18 cellular contexts compared by ENCODE assay signal in the genomic region with DNA sequence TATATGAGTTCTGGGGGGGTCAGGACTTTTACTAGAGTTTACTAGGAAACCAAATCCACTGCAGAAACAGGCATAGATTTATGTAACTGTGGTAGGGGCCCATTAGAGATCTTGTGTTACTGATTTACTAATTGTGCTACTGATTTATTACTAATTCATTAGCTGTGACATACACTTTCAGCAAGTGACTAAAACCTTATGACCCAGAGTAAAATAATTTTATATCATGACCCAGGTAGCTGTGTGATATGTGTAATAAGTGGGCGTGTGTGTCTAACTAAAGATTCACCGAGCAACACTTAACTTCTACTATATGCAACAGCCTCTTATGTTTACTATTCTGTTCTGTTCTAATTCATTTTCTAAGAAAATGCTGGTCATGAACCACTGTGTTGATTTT.
"Had no signal": no experiment of that assay in that cellular context is flagged by ENCODE, and none has a peak within 500 bp of the region (broad histone marks: within the 10 kb centered on the region; RNA-seq: fewer than 3 reads in every experiment).

No MANE protein-coding gene starts in this region.

- DNase-seq: activated B cell treated with CpG ODN at 0.5 μM for 24 hours; activated CD4-positive, alpha-beta T cell treated with anti-CD3 and anti-CD28 coated beads, Interleukin-2, amount 10 ng/mL, durations not matched to agents 7 days and 5 days; activated effector memory CD4-positive, alpha-beta T cell treated with Interleukin-2 at 50 U/mL for 16 hours; activated naive CD8-positive, alpha-beta T cell treated with anti-CD3 and anti-CD28 coated beads for 36 hours; dermis blood vessel endothelial cell; endodermal cell; heart right ventricle; SJCRH30; stimulated activated CD4-positive, alpha-beta T cell treated with anti-CD3 and anti-CD28 coated beads, Interleukin-4, amount 100 ng/mL, for 4 hours; stimulated activated CD8-positive, alpha-beta memory T cell treated with anti-CD3 and anti-CD28 coated beads, Interleukin-4, amount 100 ng/mL, for 48 hours; stimulated activated naive CD8-positive, alpha-beta T cell treated with anti-CD3 and anti-CD28 coated beads, Interleukin-15, Interleukin-2, amounts not matched to agents 100 U/mL and 50 U/mL, for 24 hours had no signal

- H3K4me3 Mint-ChIP-seq: activated B cell treated with CpG ODN at 0.5 μM for 24 hours; activated CD4-positive, alpha-beta T cell treated with anti-CD3 and anti-CD28 coated beads, Interleukin-2, amount 10 ng/mL, durations not matched to agents 7 days and 5 days; activated naive CD8-positive, alpha-beta T cell treated with anti-CD3 and anti-CD28 coated beads for 36 hours; brain; endodermal cell had no signal

- H3K9me3 Mint-ChIP-seq: activated CD4-positive, alpha-beta T cell treated with anti-CD3 and anti-CD28 coated beads, Interleukin-2, amount 10 ng/mL, durations not matched to agents 7 days and 5 days; brain; type B pancreatic cell had no signal

- H3K27me3 Mint-ChIP-seq: activated B cell treated with CpG ODN at 0.5 μM for 24 hours; activated CD4-positive, alpha-beta T cell treated with anti-CD3 and anti-CD28 coated beads, Interleukin-2, amount 10 ng/mL, durations not matched to agents 7 days and 5 days; activated naive CD8-positive, alpha-beta T cell treated with anti-CD3 and anti-CD28 coated beads for 36 hours; brain; progenitor cell of endocrine pancreas; type B pancreatic cell had no signal

- H3K4me1 ChIP-seq: gastroesophageal sphincter, right atrium auricular region, SJCRH30, suprapubic skin had no signal

- H3K9me3 ChIP-seq: gastroesophageal sphincter, heart right ventricle, right atrium auricular region, SJCRH30, suprapubic skin had no signal

- H3K27ac Mint-ChIP-seq: activated B cell treated with CpG ODN at 0.5 μM for 24 hours; activated naive CD8-positive, alpha-beta T cell treated with anti-CD3 and anti-CD28 coated beads for 36 hours; endodermal cell had no signal

- H3K27ac ChIP-seq: gastroesophageal sphincter, heart right ventricle, right atrium auricular region, SJCRH30, suprapubic skin had no signal

- H3K27me3 ChIP-seq: gastroesophageal sphincter, heart right ventricle, right atrium auricular region, SJCRH30, suprapubic skin had no signal

- ATAC-seq: gastroesophageal sphincter; heart right ventricle; left lobe of liver; stimulated activated naive CD8-positive, alpha-beta T cell treated with anti-CD3 and anti-CD28 coated beads, Interleukin-15, Interleukin-2, amounts not matched to agents 100 U/mL and 50 U/mL, for 24 hours had no signal

- H3K4me3 ChIP-seq: gastroesophageal sphincter, heart right ventricle, right atrium auricular region, SJCRH30, suprapubic skin had no signal

- H3K36me3 ChIP-seq: gastroesophageal sphincter, heart right ventricle, right atrium auricular region, SJCRH30, suprapubic skin had no signal

- H3K36me3 Mint-ChIP-seq: brain, type B pancreatic cell had no signal
